In the genomic region with DNA sequence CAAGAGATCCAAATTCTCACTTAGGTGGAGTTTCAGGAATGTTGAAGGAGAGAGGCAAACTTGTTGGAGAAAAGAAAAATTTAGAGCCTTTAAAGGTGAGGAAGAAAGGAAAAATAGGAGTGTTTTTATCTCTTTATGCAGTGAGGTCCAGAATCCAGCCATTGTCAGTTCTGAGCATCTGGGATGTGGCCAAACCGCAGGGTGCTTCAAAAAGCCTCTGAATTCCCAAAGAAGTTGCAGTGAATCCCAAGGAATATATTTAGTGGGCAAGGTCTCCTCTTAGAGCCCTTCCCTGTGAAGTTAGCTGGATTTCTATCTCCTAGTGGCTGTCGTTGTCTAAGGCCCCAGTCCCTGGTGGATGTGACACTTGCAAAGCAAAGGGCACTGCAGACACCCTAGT, we compare ENCODE assay signal across 22 cellular contexts.
"Had no signal": no experiment of that assay in that cellular context is flagged by ENCODE, and none has a peak within 500 bp of the region (broad histone marks: within the 10 kb centered on the region; RNA-seq: fewer than 3 reads in every experiment).

No MANE protein-coding gene starts in this region.

- H3K27me3 ChIP-seq: breast epithelium, esophagus squamous epithelium, neutrophil, right lobe of liver, tibial artery, upper lobe of right lung had no signal

- H3K36me3 ChIP-seq: breast epithelium, esophagus squamous epithelium, left ventricle myocardium inferior, neutrophil, right lobe of liver, tibial artery, upper lobe of right lung, WERI-Rb-1 had no signal

- H3K27ac ChIP-seq: breast epithelium, esophagus squamous epithelium, left ventricle myocardium inferior, neutrophil, right lobe of liver, tibial artery, upper lobe of right lung, WERI-Rb-1 had no signal

- ATAC-seq: activated naive CD8-positive, alpha-beta T cell treated with anti-CD3 and anti-CD28 coated beads, Interleukin-2, amount 50 U/mL, for 24 hours; right lobe of liver; stimulated activated memory B cell treated with anti-CD40 and anti-IgM and Interleukin-4, amounts not matched to agents 10 μg/mL and 1 μg/mL and 100 μg/mL, for 72 hours; upper lobe of right lung had no signal

- H3K9me3 ChIP-seq: breast epithelium, esophagus squamous epithelium, neutrophil, right lobe of liver, tibial artery, upper lobe of right lung had no signal

- H3K4me1 ChIP-seq: breast epithelium, left ventricle myocardium inferior, right lobe of liver, tibial artery, upper lobe of right lung had no signal

- DNase-seq: activated CD4-positive, alpha-beta memory T cell treated with anti-CD3 and anti-CD28 coated beads for 36 hours; activated CD4-positive, alpha-beta T cell treated with anti-CD3 and anti-CD28 coated beads, Interleukin-2, amount 10 ng/mL, durations not matched to agents 24 days and 14 days; activated CD4-positive, CD25-positive, alpha-beta regulatory T cell treated with anti-CD3 and anti-CD28 coated beads, Interleukin-2, amount 50 U/mL, for 72 hours; activated naive CD8-positive, alpha-beta T cell treated with anti-CD3 and anti-CD28 coated beads, Interleukin-2, amount 50 U/mL, for 24 hours; activated T-cell treated with anti-CD3 and anti-CD28 coated beads, Interleukin-2, amount 50 U/mL, for 4 hours; amygdala; central memory CD4-positive, alpha-beta T cell; esophagus squamous epithelium; glutamatergic neuron; left ventricle myocardium inferior; right lobe of liver; stimulated activated CD4-positive, alpha-beta T cell treated with anti-CD3 and anti-CD28 coated beads, Interleukin-12 subunit alpha, Interleukin-12 subunit beta, amount 100 ng/mL, for 4 hours; stimulated activated CD4-positive, alpha-beta T cell treated with anti-CD3 and anti-CD28 coated beads, Interleukin-4, amount 100 ng/mL, for 1 hour; stimulated activated naive CD8-positive, alpha-beta T cell treated with anti-CD3 and anti-CD28 coated beads, Interleukin-15, amount 100 ng/mL, for 72 hours; T-helper 17 cell; T1000; tibial artery; upper lobe of right lung; WERI-Rb-1 had no signal

- H3K4me3 ChIP-seq: breast epithelium, esophagus squamous epithelium, left ventricle myocardium inferior, right lobe of liver, tibial artery, upper lobe of right lung had no signal
